ENCODE assay signal across 1 cellular context in the genomic region with DNA sequence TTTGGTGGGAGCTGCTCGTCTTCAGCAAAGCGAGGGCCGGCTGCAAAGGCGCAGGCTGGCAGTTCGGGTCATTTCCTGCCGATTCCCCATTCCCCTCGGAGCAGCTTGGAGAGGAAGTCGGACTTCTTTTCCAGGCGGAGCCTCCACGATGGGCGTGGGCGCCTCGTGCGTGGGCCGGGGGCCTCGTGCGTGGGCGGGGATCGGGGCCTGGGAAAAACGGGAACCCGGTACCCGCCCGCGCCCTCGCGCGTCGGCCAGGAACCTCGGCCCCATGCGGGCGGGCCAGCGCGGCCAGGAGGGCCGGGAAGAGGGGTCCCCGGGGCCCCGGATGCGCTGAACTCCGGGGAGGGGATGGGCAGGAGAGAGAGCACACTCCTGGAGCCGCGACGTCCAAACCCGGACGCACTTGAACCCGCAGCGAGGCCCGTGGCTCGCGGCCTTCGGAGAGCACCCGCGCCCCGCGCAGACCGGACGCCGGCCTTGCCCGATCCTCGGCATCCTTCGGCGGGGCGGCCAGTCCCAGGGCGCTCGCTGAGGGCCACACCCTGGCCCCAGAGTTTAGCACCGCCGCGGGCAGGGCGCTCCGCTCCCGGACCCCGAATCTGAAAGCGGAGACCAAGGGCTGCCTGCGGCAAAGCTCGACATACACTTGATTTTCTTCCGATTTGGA.
TF ChIP-seq lines count a peak whose summit lies in the region.

No MANE protein-coding gene starts in this region.

TF ChIP-seq in HEK293, 187 proteins besides CTCF, POLR2A, EP300 and RAD21 (continued from another document and continues in another):
- no peak for TF ChIP-seq INSM2 (tag by site-specific recombination; IDR thresholded peaks at IDR 0.05)
- no peak for TF ChIP-seq TCF7L2 (IDR thresholded peaks at IDR 0.05; ENCODE audit: borderline replicate concordance, low read depth, low read length)
- TF ChIP-seq BCL11B (tag by site-specific recombination; IDR thresholded peaks at IDR 0.05; ENCODE audit: low read depth) = no peak
- TF ChIP-seq REST (tag by site-specific recombination; IDR thresholded peaks at IDR 0.05) = no peak
- no peak for TF ChIP-seq ZNF830 (tag by site-specific recombination; IDR thresholded peaks at IDR 0.05; ENCODE audit: low read depth)
- TF ChIP-seq ZNF530 (tag by site-specific recombination; IDR thresholded peaks at IDR 0.05; ENCODE audit: low read depth) = no peak
- TF ChIP-seq, protein P1, sequence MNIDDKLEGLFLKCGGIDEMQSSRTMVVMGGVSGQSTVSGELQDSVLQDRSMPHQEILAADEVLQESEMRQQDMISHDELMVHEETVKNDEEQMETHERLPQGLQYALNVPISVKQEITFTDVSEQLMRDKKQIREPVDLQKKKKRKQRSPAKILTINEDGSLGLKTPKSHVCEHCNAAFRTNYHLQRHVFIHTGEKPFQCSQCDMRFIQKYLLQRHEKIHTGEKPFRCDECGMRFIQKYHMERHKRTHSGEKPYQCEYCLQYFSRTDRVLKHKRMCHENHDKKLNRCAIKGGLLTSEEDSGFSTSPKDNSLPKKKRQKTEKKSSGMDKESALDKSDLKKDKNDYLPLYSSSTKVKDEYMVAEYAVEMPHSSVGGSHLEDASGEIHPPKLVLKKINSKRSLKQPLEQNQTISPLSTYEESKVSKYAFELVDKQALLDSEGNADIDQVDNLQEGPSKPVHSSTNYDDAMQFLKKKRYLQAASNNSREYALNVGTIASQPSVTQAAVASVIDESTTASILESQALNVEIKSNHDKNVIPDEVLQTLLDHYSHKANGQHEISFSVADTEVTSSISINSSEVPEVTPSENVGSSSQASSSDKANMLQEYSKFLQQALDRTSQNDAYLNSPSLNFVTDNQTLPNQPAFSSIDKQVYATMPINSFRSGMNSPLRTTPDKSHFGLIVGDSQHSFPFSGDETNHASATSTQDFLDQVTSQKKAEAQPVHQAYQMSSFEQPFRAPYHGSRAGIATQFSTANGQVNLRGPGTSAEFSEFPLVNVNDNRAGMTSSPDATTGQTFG (tag by site-specific recombination; IDR thresholded peaks at IDR 0.05; ENCODE audit: borderline replicate concordance) = no peak
- TF ChIP-seq, protein P2, sequence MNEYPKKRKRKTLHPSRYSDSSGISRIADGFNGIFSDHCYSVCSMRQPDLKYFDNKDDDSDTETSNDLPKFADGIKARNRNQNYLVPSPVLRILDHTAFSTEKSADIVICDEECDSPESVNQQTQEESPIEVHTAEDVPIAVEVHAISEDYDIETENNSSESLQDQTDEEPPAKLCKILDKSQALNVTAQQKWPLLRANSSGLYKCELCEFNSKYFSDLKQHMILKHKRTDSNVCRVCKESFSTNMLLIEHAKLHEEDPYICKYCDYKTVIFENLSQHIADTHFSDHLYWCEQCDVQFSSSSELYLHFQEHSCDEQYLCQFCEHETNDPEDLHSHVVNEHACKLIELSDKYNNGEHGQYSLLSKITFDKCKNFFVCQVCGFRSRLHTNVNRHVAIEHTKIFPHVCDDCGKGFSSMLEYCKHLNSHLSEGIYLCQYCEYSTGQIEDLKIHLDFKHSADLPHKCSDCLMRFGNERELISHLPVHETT (tag by site-specific recombination; IDR thresholded peaks at IDR 0.05) = no peak
- no peak for TF ChIP-seq ZNF629 (tag by site-specific recombination; IDR thresholded peaks at IDR 0.05)
- no peak for TF ChIP-seq ZNF221 (tag by site-specific recombination; IDR thresholded peaks at IDR 0.05; ENCODE audit: borderline replicate concordance)
- TF ChIP-seq ZNF423 (tag by site-specific recombination; IDR thresholded peaks at IDR 0.05) = no peak
- TF ChIP-seq KLF1 (tag by site-specific recombination; IDR thresholded peaks at IDR 0.05) = 0 out of 2 replicates have a peak, but pooled peaks have one; percentile 34
- TF ChIP-seq ZBTB20 (tag by site-specific recombination; IDR thresholded peaks at IDR 0.05) = peak; percentile 90
- TF ChIP-seq ZNF561 (tag by site-specific recombination; IDR thresholded peaks at IDR 0.05; ENCODE audit: borderline replicate concordance) = no peak
- no peak for TF ChIP-seq ZBTB49 (tag by site-specific recombination; IDR thresholded peaks at IDR 0.05; ENCODE audit: low read depth)
- TF ChIP-seq, protein P3, sequence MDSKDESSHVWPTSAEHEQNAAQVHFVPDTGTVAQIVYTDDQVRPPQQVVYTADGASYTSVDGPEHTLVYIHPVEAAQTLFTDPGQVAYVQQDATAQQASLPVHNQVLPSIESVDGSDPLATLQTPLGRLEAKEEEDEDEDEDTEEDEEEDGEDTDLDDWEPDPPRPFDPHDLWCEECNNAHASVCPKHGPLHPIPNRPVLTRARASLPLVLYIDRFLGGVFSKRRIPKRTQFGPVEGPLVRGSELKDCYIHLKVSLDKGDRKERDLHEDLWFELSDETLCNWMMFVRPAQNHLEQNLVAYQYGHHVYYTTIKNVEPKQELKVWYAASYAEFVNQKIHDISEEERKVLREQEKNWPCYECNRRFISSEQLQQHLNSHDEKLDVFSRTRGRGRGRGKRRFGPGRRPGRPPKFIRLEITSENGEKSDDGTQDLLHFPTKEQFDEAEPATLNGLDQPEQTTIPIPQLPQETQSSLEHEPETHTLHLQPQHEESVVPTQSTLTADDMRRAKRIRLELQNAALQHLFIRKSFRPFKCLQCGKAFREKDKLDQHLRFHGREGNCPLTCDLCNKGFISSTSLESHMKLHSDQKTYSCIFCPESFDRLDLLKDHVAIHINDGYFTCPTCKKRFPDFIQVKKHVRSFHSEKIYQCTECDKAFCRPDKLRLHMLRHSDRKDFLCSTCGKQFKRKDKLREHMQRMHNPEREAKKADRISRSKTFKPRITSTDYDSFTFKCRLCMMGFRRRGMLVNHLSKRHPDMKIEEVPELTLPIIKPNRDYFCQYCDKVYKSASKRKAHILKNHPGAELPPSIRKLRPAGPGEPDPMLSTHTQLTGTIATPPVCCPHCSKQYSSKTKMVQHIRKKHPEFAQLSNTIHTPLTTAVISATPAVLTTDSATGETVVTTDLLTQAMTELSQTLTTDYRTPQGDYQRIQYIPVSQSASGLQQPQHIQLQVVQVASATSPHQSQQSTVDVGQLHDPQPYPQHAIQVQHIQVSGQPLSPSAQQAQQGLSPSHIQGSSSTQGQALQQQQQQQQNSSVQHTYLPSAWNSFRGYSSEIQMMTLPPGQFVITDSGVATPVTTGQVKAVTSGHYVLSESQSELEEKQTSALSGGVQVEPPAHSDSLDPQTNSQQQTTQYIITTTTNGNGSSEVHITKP (tag by site-specific recombination; IDR thresholded peaks at IDR 0.05) = no peak
- TF ChIP-seq, protein P4, sequence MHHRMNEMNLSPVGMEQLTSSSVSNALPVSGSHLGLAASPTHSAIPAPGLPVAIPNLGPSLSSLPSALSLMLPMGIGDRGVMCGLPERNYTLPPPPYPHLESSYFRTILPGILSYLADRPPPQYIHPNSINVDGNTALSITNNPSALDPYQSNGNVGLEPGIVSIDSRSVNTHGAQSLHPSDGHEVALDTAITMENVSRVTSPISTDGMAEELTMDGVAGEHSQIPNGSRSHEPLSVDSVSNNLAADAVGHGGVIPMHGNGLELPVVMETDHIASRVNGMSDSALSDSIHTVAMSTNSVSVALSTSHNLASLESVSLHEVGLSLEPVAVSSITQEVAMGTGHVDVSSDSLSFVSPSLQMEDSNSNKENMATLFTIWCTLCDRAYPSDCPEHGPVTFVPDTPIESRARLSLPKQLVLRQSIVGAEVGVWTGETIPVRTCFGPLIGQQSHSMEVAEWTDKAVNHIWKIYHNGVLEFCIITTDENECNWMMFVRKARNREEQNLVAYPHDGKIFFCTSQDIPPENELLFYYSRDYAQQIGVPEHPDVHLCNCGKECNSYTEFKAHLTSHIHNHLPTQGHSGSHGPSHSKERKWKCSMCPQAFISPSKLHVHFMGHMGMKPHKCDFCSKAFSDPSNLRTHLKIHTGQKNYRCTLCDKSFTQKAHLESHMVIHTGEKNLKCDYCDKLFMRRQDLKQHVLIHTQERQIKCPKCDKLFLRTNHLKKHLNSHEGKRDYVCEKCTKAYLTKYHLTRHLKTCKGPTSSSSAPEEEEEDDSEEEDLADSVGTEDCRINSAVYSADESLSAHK (tag by site-specific recombination; IDR thresholded peaks at IDR 0.05) = no peak
- TF ChIP-seq KLF16 (tag by site-specific recombination; IDR thresholded peaks at IDR 0.05) = 0 out of 2 replicates have a peak, but pooled peaks have one; percentile 45
- TF ChIP-seq ZBTB21 (tag by site-specific recombination; IDR thresholded peaks at IDR 0.05) = no peak
- TF ChIP-seq ZNF133 (tag by site-specific recombination; IDR thresholded peaks at IDR 0.05) = no peak
- no peak for TF ChIP-seq MEIS1 (CRISPR knock-in tag; IDR thresholded peaks at IDR 0.05; ENCODE audit: borderline replicate concordance)
- no peak for TF ChIP-seq ZNF514 (tag by site-specific recombination; IDR thresholded peaks at IDR 0.05)
- no peak for TF ChIP-seq ZNF302 (tag by site-specific recombination; IDR thresholded peaks at IDR 0.05; ENCODE audit: low read depth)
- TF ChIP-seq, protein P5, sequence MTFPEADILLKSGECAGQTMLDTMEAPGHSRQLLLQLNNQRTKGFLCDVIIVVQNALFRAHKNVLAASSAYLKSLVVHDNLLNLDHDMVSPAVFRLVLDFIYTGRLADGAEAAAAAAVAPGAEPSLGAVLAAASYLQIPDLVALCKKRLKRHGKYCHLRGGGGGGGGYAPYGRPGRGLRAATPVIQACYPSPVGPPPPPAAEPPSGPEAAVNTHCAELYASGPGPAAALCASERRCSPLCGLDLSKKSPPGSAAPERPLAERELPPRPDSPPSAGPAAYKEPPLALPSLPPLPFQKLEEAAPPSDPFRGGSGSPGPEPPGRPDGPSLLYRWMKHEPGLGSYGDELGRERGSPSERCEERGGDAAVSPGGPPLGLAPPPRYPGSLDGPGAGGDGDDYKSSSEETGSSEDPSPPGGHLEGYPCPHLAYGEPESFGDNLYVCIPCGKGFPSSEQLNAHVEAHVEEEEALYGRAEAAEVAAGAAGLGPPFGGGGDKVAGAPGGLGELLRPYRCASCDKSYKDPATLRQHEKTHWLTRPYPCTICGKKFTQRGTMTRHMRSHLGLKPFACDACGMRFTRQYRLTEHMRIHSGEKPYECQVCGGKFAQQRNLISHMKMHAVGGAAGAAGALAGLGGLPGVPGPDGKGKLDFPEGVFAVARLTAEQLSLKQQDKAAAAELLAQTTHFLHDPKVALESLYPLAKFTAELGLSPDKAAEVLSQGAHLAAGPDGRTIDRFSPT (tag by site-specific recombination; IDR thresholded peaks at IDR 0.05) = no peak
- no peak for TF ChIP-seq ZNF501 (tag by site-specific recombination; IDR thresholded peaks at IDR 0.05)
- peak; percentile 56; the same call in 1 of the 2 replicates for TF ChIP-seq ZSCAN30 (tag by site-specific recombination; IDR thresholded peaks at IDR 0.05)
- TF ChIP-seq ZSCAN16 (tag by site-specific recombination; IDR thresholded peaks at IDR 0.05) = no peak
- no peak for TF ChIP-seq ZNF48 (tag by site-specific recombination; IDR thresholded peaks at IDR 0.05)
- no peak for TF ChIP-seq ZBTB1 (tag by site-specific recombination; IDR thresholded peaks at IDR 0.05)
- no peak for TF ChIP-seq ZNF660 (tag by site-specific recombination; IDR thresholded peaks at IDR 0.05)
- TF ChIP-seq ZNF16 (tag by site-specific recombination; IDR thresholded peaks at IDR 0.05; ENCODE audit: low read depth) = no peak
